ENCODE assay signal across 27 cellular contexts in genomic region chr5:137389042-137389441, GRCh38.
"Had no signal": no experiment of that assay in that cellular context is flagged by ENCODE, and none has a peak within 500 bp of the region (broad histone marks: within the 10 kb centered on the region; RNA-seq: fewer than 3 reads in every experiment).

No MANE protein-coding gene starts in this region.

- H3K4me1 ChIP-seq: breast epithelium, colonic mucosa, lower lobe of right lung, stomach, suprapubic skin, tibial nerve had no signal

- H3K4me3 ChIP-seq: breast epithelium, colonic mucosa, lower lobe of right lung, SK-N-MC, smooth muscle cell, stomach, suprapubic skin, tibial nerve had no signal

- ATAC-seq: activated CD8-positive, alpha-beta T cell treated with anti-CD3 and anti-CD28 coated beads for 36 hours; activated T-cell treated with anti-CD3 and anti-CD28 coated beads, Interleukin-2, amount 50 U/mL, for 4 hours; activated T-helper 17 cell treated with anti-CD3 and anti-CD28 coated beads, Interleukin-2, amount 50 U/mL, for 72 hours; left colon; lower lobe of right lung; naive thymus-derived CD8-positive, alpha-beta T cell; stimulated activated naive B cell treated with anti-CD40 and anti-IgM and Interleukin-4, amounts not matched to agents 10 μg/mL and 1 μg/mL and 100 μg/mL, for 72 hours; WTC11 had no signal

- H3K36me3 ChIP-seq: breast epithelium, colonic mucosa, lower lobe of right lung, stomach, suprapubic skin, tibial nerve had no signal

- DNase-seq: activated CD4-positive, alpha-beta T cell treated with anti-CD3 and anti-CD28 coated beads for 1 hour; activated CD4-positive, alpha-beta T cell treated with anti-CD3 and anti-CD28 coated beads, Interleukin-2, amount 10 ng/mL, durations not matched to agents 7 days and 5 days; activated CD8-positive, alpha-beta T cell treated with anti-CD3 and anti-CD28 coated beads for 36 hours; activated gamma-delta T cell treated with Interleukin-2 at 50 U/mL for 16 hours; activated naive CD4-positive, alpha-beta T cell treated with anti-CD3 and anti-CD28 coated beads, Interleukin-2, amount 50 U/mL, for 16 hours; activated T-cell treated with anti-CD3 and anti-CD28 coated beads, Interleukin-2, amount 50 U/mL, for 4 hours; amniotic stem cell; colonic mucosa; effector memory CD4-positive, alpha-beta T cell; hippocampal formation; left colon; lower lobe of right lung; mesenchymal stem cell; naive thymus-derived CD8-positive, alpha-beta T cell; nucleus accumbens; stimulated activated CD4-positive, alpha-beta T cell treated with anti-CD3 and anti-CD28 coated beads, Interleukin-2, amount 100 ng/mL, for 24 hours; stimulated activated naive B cell treated with anti-CD40 and anti-IgM and Interleukin-4, amounts not matched to agents 10 μg/mL and 1 μg/mL and 100 μg/mL, for 72 hours; stomach; SW 1271; T-helper 9 cell had no signal

- H3K9me3 ChIP-seq: colonic mucosa, lower lobe of right lung had no signal

- H3K27me3 ChIP-seq: breast epithelium, colonic mucosa, stomach, suprapubic skin, tibial nerve had no signal

- H3K27ac ChIP-seq: breast epithelium, colonic mucosa, lower lobe of right lung, SK-N-MC, stomach, suprapubic skin, tibial nerve had no signal
